Comparison of ENCODE assay signal across 9 cellular contexts in the genomic region with DNA sequence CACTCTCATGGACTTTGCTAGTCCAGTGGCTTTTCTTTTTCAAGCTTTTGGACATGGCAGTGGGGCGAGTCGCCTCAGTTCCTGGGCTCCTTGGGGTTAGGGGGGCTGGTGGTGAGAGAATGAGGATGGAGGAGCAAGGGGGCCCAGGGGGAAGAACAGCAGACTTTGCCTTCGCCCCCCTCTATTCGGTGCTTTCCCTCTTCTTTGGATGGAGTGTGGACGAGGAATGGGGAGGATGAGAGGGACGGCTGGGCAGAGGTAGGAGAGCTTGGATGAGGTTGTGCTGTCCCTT. TPM values are rescaled to one million over a fixed set of nuclear protein-coding genes. Genes with fewer than 3 reads are reported as not detected.
A peak's percentile ranks its signal among the peaks of the same experiment; 100 is the strongest.
DNase-seq lines count a peak whose midpoint lies in the region; ATAC-seq and TF ChIP-seq lines count a peak whose summit lies in the region.
"Had no signal": no experiment of that assay in that cellular context is flagged by ENCODE, and none has a peak within 500 bp of the region (broad histone marks: within the 10 kb centered on the region; RNA-seq: fewer than 3 reads in every experiment).

No MANE protein-coding gene starts in this region.

- peaks cover 38% of the 10 kb centered on the region for H3K4me1 Mint-ChIP-seq in chondrocyte (ENCODE audit: low read depth)

- intact Hi-C loops in lower lobe of right lung (cut with DNase I): no loop called here

- H3K27me3 Mint-ChIP-seq in chondrocyte (ENCODE audit: low read depth): no peaks in the 10 kb centered on the region

- no peaks in the 10 kb centered on the region for H3F3A ChIP-seq in MM.1S (ENCODE audit: insufficient read depth, low read length)

- H3K4me1 ChIP-seq in MM.1S (ENCODE audit: low read length): no peaks in the 10 kb centered on the region
- peaks cover 8% of the 10 kb centered on the region for H3K4me1 ChIP-seq in lower lobe of right lung
- peaks cover 6 to 30% of the 10 kb centered on the region in 2 donors for H3K4me1 ChIP-seq in thoracic aorta (ENCODE audit: control insufficient read depth in 1 of 2, low read depth in 2 of 2)

- DNase-seq in MM.1S (no peak), chondrocyte (ENCODE audit: low spot score) (no peak), lower lobe of right lung (no peak), thoracic aorta (ENCODE audit: low spot score) (no peak), activated gamma-delta T cell (lab: John Stamatoyannopoulos, UW) (no peak)
- DNase-seq in stimulated activated CD4-positive, alpha-beta T cell treated with anti-CD3 and anti-CD28 coated beads, Interleukin-4, amount 100 ng/mL, for 24 hours: no peak
- no peak for DNase-seq in stimulated activated CD4-positive, alpha-beta T cell treated with anti-CD3 and anti-CD28 coated beads, Interleukin-4, amount 100 ng/mL, for 1 hour
- DNase-seq: NCI-H774 had no signal

- TF ChIP-seq CTCF in MM.1S (IDR thresholded peaks at IDR 0.05; ENCODE audit: low read length) (no peak), chondrocyte (IDR thresholded peaks at IDR 0.05) (no peak), lower lobe of right lung (IDR thresholded peaks at IDR 0.05) (no peak), thoracic aorta (IDR thresholded peaks at IDR 0.05) (no peak)

- H3K9me3 ChIP-seq in MM.1S (replicated peaks; ENCODE audit: insufficient read depth, low read length) (no peaks in the 10 kb centered on the region), lower lobe of right lung (no peaks in the 10 kb centered on the region), thoracic aorta (no peaks in the 10 kb centered on the region)

- peak overlapping the region; percentile 56 for H3K4me2 ChIP-seq in MM.1S (ENCODE audit: low read depth, low read length)

- H2AFZ ChIP-seq in MM.1S (ENCODE audit: low read length): peak overlapping the region; percentile 70

- peak overlapping the region; percentile 97 for H3K27ac Mint-ChIP-seq in chondrocyte (ENCODE audit: unreplicated experiment)
- H3K27ac Mint-ChIP-seq: activated T-helper 2 cell treated with anti-CD3 and anti-CD28 coated beads, Interferon-gamma antibody, Interleukin-2, Interleukin-4, amounts not matched to agents 10 μg/mL and 5 μg/mL and 100 μg/mL, durations not matched to agents 14 hours and 24 hours and 36 hours had no signal

- H3K36me3 Mint-ChIP-seq in chondrocyte (ENCODE audit: low read depth): peaks cover 3% of the 10 kb centered on the region

- no peaks in the 10 kb centered on the region for H3K36me3 ChIP-seq in MM.1S (replicated peaks; ENCODE audit: insufficient read depth, low read length)
- H3K36me3 ChIP-seq in lower lobe of right lung: peaks cover 5% of the 10 kb centered on the region
- H3K36me3 ChIP-seq in thoracic aorta: no peaks in the 10 kb centered on the region

- H3K27me3 ChIP-seq in MM.1S (replicated peaks; ENCODE audit: insufficient read depth, low read length) (no peaks in the 10 kb centered on the region), lower lobe of right lung (ENCODE audit: low read depth) (no peaks in the 10 kb centered on the region), thoracic aorta (replicated peaks; ENCODE audit: insufficient read depth) (no peaks in the 10 kb centered on the region)

- peak overlapping the region; percentile 96 for H3K4me3 Mint-ChIP-seq in chondrocyte (ENCODE audit: unreplicated experiment)

- H3K27ac ChIP-seq in MM.1S (ENCODE audit: low read length) (no peak overlapping the region), lower lobe of right lung (peak overlapping the region; percentile 91), thoracic aorta (peak overlapping the region; percentile 92 to 96)

- peak in 1 of 2 donors; percentile 0 for ATAC-seq in lower lobe of right lung
- no peak for ATAC-seq in thoracic aorta (ENCODE audit: insufficient number of reproducible peaks, low FRiP score, low read depth)

- H3K4me3 ChIP-seq in MM.1S (ENCODE audit: low read length) (peak overlapping the region; percentile 51), lower lobe of right lung (peak overlapping the region; percentile 72), thoracic aorta (peak overlapping the region; percentile 90)

- H3K9me2 ChIP-seq in MM.1S (replicated peaks; ENCODE audit: insufficient read depth, low read length): no peaks in the 10 kb centered on the region

- H3K9me3 Mint-ChIP-seq in chondrocyte (ENCODE audit: low read depth): no peaks in the 10 kb centered on the region
- H3K9me3 Mint-ChIP-seq: activated T-helper 2 cell treated with anti-CD3 and anti-CD28 coated beads, Interferon-gamma antibody, Interleukin-2, Interleukin-4, amounts not matched to agents 10 μg/mL and 5 μg/mL and 100 μg/mL, durations not matched to agents 14 hours and 24 hours and 36 hours had no signal

- H4K20me1 ChIP-seq in MM.1S (ENCODE audit: insufficient read depth, low read length): no peaks in the 10 kb centered on the region

- no peaks in the 10 kb centered on the region for H3K79me2 ChIP-seq in MM.1S (ENCODE audit: low read length)

- H3K9ac ChIP-seq in MM.1S (ENCODE audit: low read length): no peak overlapping the region

RNA-seq across cellular contexts. Expression of a gene that starts 0.3 kb away (rescaled TPM):
- total RNA-seq in chondrocyte (5.8 to 11.8 TPM (median 6.0 TPM) in 3 replicates), lower lobe of right lung (15.3 TPM), thoracic aorta (10 to 100 TPM; 18.3 to 31.8 TPM)
